Comparison of ENCODE assay signal across 1 cellular context in the genomic region with DNA sequence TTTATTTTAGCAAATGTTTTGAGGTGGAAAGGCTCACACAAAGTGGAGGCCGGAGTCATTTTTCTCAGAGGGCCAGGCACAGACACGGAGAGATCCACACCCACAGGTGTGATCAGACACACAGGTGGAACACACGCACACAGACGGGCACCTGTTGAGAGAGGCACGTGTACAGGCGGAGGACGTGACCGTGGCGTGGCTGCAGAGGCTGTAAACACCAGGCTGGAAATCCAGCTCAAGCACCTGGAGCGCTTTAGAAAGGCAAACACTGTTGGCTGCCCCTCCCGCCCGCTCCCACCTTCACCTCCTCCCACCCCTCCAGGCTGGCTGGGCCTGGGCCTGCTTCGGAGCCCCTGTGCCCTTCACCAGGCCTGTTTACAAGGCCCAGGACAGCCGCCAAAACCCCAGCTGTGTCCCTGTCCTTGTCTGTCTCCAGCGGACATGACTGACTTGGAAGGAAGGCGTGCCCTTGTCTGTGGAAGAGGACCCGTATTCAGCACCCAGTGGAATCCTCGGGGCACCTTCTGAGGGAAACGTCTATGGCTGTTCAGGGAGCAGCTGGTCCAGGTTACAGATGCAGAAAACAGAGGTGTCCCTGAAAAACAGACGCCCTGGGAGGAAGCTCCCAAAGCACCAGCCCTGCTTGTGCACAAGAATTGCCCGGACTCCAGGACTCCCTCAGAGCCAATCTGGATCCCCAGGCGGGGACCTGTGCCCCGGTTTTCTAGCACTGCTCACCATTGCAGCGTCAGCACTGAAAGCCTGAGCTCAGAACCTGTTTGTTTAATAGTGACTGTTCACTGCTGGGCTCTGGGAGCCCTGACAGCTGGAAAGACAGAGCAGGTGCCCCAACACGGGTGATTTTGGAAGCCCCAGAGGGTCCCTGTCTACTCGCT.
TF ChIP-seq lines count a peak whose summit lies in the region.

No MANE protein-coding gene starts in this region.

TF ChIP-seq in HepG2, 621 proteins besides CTCF, POLR2A, EP300 and RAD21 (continued from another document and continues in another):
- TF ChIP-seq HOXA3 (CRISPR knock-in tag; IDR thresholded peaks at IDR 0.05) (peak; percentile 66), ZNF331 (CRISPR knock-in tag; IDR thresholded peaks at IDR 0.05) (peak; percentile 34; the same call in 1 of the 2 replicates), ZNF557 (CRISPR knock-in tag; IDR thresholded peaks at IDR 0.05) (no peak; the same call in 1 of the 2 replicates), ZNF766 (CRISPR knock-in tag; IDR thresholded peaks at IDR 0.05; ENCODE audit: borderline replicate concordance) (peak; percentile 63), ZFP90 (CRISPR knock-in tag; IDR thresholded peaks at IDR 0.05; ENCODE audit: borderline replicate concordance) (no peak), XBP1 (CRISPR knock-in tag; IDR thresholded peaks at IDR 0.05) (no peak; the same call in 1 of the 2 replicates), ZNF260 (CRISPR knock-in tag; IDR thresholded peaks at IDR 0.05; ENCODE audit: borderline replicate concordance, low read depth) (no peak), PRPF4 (IDR thresholded peaks at IDR 0.05; ENCODE audit: low read depth, low read length, poor library complexity, severe bottlenecking) (no peak), ZNF460 (CRISPR knock-in tag; IDR thresholded peaks at IDR 0.05; ENCODE audit: borderline replicate concordance) (no peak), ZNF234 (CRISPR knock-in tag; conservative IDR thresholded peaks at IDR 0.05) (no peak), ZNF550 (CRISPR knock-in tag; IDR thresholded peaks at IDR 0.05; ENCODE audit: borderline replicate concordance) (no peak), SPEN (CRISPR knock-in tag; IDR thresholded peaks at IDR 0.05; ENCODE audit: low read depth) (peak; percentile 85), ZNF782 (CRISPR knock-in tag; IDR thresholded peaks at IDR 0.05; ENCODE audit: borderline replicate concordance) (no peak), ZNF136 (CRISPR knock-in tag; IDR thresholded peaks at IDR 0.05; ENCODE audit: low read depth) (no peak), ZFP41 (CRISPR knock-in tag; IDR thresholded peaks at IDR 0.05; ENCODE audit: borderline replicate concordance) (no peak), NR2F6 (IDR thresholded peaks at IDR 0.05) (no peak), NR2F6 (CRISPR knock-in tag; IDR thresholded peaks at IDR 0.05) (peak; percentile 60; the same call in 1 of the 2 replicates), IRX3 (CRISPR knock-in tag; IDR thresholded peaks at IDR 0.05; ENCODE audit: borderline replicate concordance, low read depth) (no peak), ZNF572 (CRISPR knock-in tag; IDR thresholded peaks at IDR 0.05) (no peak), HNRNPH1 (optimal IDR thresholded peaks at IDR 0.05; ENCODE audit: low read depth, low read length) (no peak), ZNF543 (CRISPR knock-in tag; IDR thresholded peaks at IDR 0.05) (0 out of 2 replicates have a peak, but pooled peaks have one; percentile 1), ZNF652 (CRISPR knock-in tag; IDR thresholded peaks at IDR 0.05; ENCODE audit: borderline replicate concordance, low read depth) (no peak), NFIB (CRISPR knock-in tag; IDR thresholded peaks at IDR 0.05; ENCODE audit: borderline replicate concordance) (no peak), IKZF1 (IDR thresholded peaks at IDR 0.05) (no peak), FOSL2 (CRISPR knock-in tag; IDR thresholded peaks at IDR 0.05) (0 out of 2 replicates have a peak, but pooled peaks have one; percentile 3), KMT2A (CRISPR knock-in tag; IDR thresholded peaks at IDR 0.05) (no peak; the same call in 1 of the 2 replicates), RNF2 (conservative IDR thresholded peaks at IDR 0.05; ENCODE audit: low read depth) (no peak), ZNF563 (CRISPR knock-in tag; IDR thresholded peaks at IDR 0.05) (no peak), STAT5B (CRISPR knock-in tag; IDR thresholded peaks at IDR 0.05) (no peak), ZNF879 (CRISPR knock-in tag; IDR thresholded peaks at IDR 0.05) (0 out of 2 replicates have a peak, but pooled peaks have one; percentile 58), SRY (CRISPR knock-in tag; IDR thresholded peaks at IDR 0.05) (no peak), ZNF749 (CRISPR knock-in tag; IDR thresholded peaks at IDR 0.05; ENCODE audit: borderline replicate concordance) (no peak), ZFP36L2 (CRISPR knock-in tag; IDR thresholded peaks at IDR 0.05) (no peak), ZNF264 (CRISPR knock-in tag; IDR thresholded peaks at IDR 0.05) (peak; percentile 68; the same call in 1 of the 2 replicates)
- TF ChIP-seq, protein P1, sequence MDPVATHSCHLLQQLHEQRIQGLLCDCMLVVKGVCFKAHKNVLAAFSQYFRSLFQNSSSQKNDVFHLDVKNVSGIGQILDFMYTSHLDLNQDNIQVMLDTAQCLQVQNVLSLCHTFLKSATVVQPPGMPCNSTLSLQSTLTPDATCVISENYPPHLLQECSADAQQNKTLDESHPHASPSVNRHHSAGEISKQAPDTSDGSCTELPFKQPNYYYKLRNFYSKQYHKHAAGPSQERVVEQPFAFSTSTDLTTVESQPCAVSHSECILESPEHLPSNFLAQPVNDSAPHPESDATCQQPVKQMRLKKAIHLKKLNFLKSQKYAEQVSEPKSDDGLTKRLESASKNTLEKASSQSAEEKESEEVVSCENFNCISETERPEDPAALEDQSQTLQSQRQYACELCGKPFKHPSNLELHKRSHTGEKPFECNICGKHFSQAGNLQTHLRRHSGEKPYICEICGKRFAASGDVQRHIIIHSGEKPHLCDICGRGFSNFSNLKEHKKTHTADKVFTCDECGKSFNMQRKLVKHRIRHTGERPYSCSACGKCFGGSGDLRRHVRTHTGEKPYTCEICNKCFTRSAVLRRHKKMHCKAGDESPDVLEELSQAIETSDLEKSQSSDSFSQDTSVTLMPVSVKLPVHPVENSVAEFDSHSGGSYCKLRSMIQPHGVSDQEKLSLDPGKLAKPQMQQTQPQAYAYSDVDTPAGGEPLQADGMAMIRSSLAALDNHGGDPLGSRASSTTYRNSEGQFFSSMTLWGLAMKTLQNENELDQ (CRISPR knock-in tag; IDR thresholded peaks at IDR 0.05; ENCODE audit: borderline replicate concordance), result no peak
- TF ChIP-seq, protein P2, sequence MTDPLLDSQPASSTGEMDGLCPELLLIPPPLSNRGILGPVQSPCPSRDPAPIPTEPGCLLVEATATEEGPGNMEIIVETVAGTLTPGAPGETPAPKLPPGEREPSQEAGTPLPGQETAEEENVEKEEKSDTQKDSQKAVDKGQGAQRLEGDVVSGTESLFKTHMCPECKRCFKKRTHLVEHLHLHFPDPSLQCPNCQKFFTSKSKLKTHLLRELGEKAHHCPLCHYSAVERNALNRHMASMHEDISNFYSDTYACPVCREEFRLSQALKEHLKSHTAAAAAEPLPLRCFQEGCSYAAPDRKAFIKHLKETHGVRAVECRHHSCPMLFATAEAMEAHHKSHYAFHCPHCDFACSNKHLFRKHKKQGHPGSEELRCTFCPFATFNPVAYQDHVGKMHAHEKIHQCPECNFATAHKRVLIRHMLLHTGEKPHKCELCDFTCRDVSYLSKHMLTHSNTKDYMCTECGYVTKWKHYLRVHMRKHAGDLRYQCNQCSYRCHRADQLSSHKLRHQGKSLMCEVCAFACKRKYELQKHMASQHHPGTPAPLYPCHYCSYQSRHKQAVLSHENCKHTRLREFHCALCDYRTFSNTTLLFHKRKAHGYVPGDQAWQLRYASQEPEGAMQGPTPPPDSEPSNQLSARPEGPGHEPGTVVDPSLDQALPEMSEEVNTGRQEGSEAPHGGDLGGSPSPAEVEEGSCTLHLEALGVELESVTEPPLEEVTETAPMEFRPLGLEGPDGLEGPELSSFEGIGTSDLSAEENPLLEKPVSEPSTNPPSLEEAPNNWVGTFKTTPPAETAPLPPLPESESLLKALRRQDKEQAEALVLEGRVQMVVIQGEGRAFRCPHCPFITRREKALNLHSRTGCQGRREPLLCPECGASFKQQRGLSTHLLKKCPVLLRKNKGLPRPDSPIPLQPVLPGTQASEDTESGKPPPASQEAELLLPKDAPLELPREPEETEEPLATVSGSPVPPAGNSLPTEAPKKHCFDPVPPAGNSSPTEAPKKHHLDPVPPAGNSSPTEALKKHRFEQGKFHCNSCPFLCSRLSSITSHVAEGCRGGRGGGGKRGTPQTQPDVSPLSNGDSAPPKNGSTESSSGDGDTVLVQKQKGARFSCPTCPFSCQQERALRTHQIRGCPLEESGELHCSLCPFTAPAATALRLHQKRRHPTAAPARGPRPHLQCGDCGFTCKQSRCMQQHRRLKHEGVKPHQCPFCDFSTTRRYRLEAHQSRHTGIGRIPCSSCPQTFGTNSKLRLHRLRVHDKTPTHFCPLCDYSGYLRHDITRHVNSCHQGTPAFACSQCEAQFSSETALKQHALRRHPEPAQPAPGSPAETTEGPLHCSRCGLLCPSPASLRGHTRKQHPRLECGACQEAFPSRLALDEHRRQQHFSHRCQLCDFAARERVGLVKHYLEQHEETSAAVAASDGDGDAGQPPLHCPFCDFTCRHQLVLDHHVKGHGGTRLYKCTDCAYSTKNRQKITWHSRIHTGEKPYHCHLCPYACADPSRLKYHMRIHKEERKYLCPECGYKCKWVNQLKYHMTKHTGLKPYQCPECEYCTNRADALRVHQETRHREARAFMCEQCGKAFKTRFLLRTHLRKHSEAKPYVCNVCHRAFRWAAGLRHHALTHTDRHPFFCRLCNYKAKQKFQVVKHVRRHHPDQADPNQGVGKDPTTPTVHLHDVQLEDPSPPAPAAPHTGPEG (CRISPR knock-in tag; IDR thresholded peaks at IDR 0.05), result peak; percentile 78; the same call in 1 of the 2 replicates
- TF ChIP-seq, protein P3, sequence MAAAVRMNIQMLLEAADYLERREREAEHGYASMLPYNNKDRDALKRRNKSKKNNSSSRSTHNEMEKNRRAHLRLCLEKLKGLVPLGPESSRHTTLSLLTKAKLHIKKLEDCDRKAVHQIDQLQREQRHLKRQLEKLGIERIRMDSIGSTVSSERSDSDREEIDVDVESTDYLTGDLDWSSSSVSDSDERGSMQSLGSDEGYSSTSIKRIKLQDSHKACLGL (CRISPR knock-in tag; IDR thresholded peaks at IDR 0.05), result peak; percentile 23; the same call in 1 of the 2 replicates
- TF ChIP-seq, protein P4, sequence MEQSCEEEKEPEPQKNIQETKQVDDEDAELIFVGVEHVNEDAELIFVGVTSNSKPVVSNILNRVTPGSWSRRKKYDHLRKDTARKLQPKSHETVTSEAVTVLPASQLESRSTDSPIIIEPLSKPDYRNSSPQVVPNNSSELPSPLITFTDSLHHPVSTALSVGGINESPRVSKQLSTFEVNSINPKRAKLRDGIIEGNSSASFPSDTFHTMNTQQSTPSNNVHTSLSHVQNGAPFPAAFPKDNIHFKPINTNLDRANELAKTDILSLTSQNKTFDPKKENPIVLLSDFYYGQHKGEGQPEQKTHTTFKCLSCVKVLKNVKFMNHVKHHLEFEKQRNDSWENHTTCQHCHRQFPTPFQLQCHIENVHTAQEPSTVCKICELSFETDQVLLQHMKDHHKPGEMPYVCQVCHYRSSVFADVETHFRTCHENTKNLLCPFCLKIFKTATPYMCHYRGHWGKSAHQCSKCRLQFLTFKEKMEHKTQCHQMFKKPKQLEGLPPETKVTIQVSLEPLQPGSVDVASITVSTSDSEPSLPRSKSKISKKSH (CRISPR knock-in tag; IDR thresholded peaks at IDR 0.05; ENCODE audit: borderline replicate concordance), result no peak
- TF ChIP-seq, protein P5, sequence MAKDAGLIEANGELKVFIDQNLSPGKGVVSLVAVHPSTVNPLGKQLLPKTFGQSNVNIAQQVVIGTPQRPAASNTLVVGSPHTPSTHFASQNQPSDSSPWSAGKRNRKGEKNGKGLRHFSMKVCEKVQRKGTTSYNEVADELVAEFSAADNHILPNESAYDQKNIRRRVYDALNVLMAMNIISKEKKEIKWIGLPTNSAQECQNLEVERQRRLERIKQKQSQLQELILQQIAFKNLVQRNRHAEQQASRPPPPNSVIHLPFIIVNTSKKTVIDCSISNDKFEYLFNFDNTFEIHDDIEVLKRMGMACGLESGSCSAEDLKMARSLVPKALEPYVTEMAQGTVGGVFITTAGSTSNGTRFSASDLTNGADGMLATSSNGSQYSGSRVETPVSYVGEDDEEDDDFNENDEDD (CRISPR knock-in tag; IDR thresholded peaks at IDR 0.05; ENCODE audit: borderline replicate concordance), result 0 out of 2 replicates have a peak, but pooled peaks have one; percentile 28
- TF ChIP-seq, protein P6, sequence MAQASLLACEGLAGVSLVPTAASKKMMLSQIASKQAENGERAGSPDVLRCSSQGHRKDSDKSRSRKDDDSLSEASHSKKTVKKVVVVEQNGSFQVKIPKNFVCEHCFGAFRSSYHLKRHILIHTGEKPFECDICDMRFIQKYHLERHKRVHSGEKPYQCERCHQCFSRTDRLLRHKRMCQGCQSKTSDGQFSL (CRISPR knock-in tag; IDR thresholded peaks at IDR 0.05), result 0 out of 2 replicates have a peak, but pooled peaks have one; percentile 33
- TF ChIP-seq, protein P7, sequence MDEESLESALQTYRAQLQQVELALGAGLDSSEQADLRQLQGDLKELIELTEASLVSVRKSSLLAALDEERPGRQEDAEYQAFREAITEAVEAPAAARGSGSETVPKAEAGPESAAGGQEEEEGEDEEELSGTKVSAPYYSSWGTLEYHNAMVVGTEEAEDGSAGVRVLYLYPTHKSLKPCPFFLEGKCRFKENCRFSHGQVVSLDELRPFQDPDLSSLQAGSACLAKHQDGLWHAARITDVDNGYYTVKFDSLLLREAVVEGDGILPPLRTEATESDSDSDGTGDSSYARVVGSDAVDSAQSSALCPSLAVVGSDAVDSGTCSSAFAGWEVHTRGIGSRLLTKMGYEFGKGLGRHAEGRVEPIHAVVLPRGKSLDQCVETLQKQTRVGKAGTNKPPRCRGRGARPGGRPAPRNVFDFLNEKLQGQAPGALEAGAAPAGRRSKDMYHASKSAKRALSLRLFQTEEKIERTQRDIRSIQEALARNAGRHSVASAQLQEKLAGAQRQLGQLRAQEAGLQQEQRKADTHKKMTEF (CRISPR knock-in tag; IDR thresholded peaks at IDR 0.05), result peak; percentile 63; the same call in 1 of the 2 replicates
- TF ChIP-seq, protein P8, sequence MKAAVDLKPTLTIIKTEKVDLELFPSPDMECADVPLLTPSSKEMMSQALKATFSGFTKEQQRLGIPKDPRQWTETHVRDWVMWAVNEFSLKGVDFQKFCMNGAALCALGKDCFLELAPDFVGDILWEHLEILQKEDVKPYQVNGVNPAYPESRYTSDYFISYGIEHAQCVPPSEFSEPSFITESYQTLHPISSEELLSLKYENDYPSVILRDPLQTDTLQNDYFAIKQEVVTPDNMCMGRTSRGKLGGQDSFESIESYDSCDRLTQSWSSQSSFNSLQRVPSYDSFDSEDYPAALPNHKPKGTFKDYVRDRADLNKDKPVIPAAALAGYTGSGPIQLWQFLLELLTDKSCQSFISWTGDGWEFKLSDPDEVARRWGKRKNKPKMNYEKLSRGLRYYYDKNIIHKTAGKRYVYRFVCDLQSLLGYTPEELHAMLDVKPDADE (CRISPR knock-in tag; IDR thresholded peaks at IDR 0.05), result peak; percentile 36; the same call in 1 of the 2 replicates
- TF ChIP-seq, protein P9, sequence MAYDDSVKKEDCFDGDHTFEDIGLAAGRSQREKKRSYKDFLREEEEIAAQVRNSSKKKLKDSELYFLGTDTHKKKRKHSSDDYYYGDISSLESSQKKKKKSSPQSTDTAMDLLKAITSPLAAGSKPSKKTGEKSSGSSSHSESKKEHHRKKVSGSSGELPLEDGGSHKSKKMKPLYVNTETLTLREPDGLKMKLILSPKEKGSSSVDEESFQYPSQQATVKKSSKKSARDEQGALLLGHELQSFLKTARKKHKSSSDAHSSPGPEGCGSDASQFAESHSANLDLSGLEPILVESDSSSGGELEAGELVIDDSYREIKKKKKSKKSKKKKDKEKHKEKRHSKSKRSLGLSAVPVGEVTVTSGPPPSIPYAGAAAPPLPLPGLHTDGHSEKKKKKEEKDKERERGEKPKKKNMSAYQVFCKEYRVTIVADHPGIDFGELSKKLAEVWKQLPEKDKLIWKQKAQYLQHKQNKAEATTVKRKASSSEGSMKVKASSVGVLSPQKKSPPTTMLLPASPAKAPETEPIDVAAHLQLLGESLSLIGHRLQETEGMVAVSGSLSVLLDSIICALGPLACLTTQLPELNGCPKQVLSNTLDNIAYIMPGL (CRISPR knock-in tag; IDR thresholded peaks at IDR 0.05; ENCODE audit: borderline replicate concordance in 1 of 2, low read depth in 1 of 2), result peak in 1 of 2 experiments; percentile 42; a peak in 1 of 4 replicates
